In genomic region chr12:93841671-93842070, GRCh38 we compare ENCODE assay signal across 17 cellular contexts.
DNase-seq lines count a peak whose midpoint lies in the region; ATAC-seq and TF ChIP-seq lines count a peak whose summit lies in the region.
"Had no signal": no experiment of that assay in that cellular context is flagged by ENCODE, and none has a peak within 500 bp of the region (broad histone marks: within the 10 kb centered on the region; RNA-seq: fewer than 3 reads in every experiment).

No MANE protein-coding gene starts in this region.

- 95% methylated on average over 8 of the region's 8 CpGs for WGBS in esophagus muscularis mucosa

- H3K4me3 ChIP-seq in esophagus muscularis mucosa (no peak overlapping the region), parathyroid adenoma (ENCODE audit: low read depth, low read length) (no peak overlapping the region)
- H3K4me3 ChIP-seq: GM12878, GM23338 had no signal

- DNase-seq in ecto neural progenitor cell (ENCODE audit: low spot score) (peak; percentile 38), esophagus muscularis mucosa (ENCODE audit: extremely low spot score) (peak; percentile 75), left kidney (ENCODE audit: low read depth, low spot score) (peak; percentile 59), G401 (ENCODE audit: low spot score) (no peak)
- DNase-seq in activated CD4-positive, alpha-beta T cell treated with anti-CD3 and anti-CD28 coated beads for 36 hours = no peak
- DNase-seq: Caco-2; CD4-positive, CD25-positive, alpha-beta regulatory T cell; CD8-positive, alpha-beta T cell; DMS153; DND-41; GDM1; H9 had no signal

- peaks cover 7% of the 10 kb centered on the region for H3K36me3 Mint-ChIP-seq in activated CD4-positive, alpha-beta T cell treated with anti-CD3 and anti-CD28 coated beads for 36 hours (ENCODE audit: low read depth)

- ATAC-seq in activated CD4-positive, alpha-beta T cell treated with anti-CD3 and anti-CD28 coated beads for 36 hours = no peak
- ATAC-seq: CD8-positive, alpha-beta T cell; GM12878; GM23338; HCT116 had no signal

- CTCF ChIA-PET in activated CD4-positive, alpha-beta T cell treated with anti-CD3 and anti-CD28 coated beads for 36 hours (lab: Charles Lee) = interaction anchor here (1.1 kb wide), 1 partner anchor 260 kb away, joined by 8 read pairs; no protein-coding TSS in a partner anchor

- peak overlapping the region; percentile 38 for H2AFZ ChIP-seq in parathyroid adenoma
- H2AFZ ChIP-seq: GM23338 had no signal

- H3K27ac Mint-ChIP-seq in activated CD4-positive, alpha-beta T cell treated with anti-CD3 and anti-CD28 coated beads for 36 hours = no peak overlapping the region
- H3K27ac Mint-ChIP-seq: CD8-positive, alpha-beta T cell; GM23338; H9 had no signal

- H3K9ac ChIP-seq in parathyroid adenoma = no peak overlapping the region

- POLR2A ChIA-PET in activated CD4-positive, alpha-beta T cell treated with anti-CD3 and anti-CD28 coated beads for 36 hours (lab: Charles Lee) = interaction anchor here (0.6 kb wide), 1 partner anchor 26 kb away, joined by 3 read pairs; no protein-coding TSS in a partner anchor

- intact Hi-C loops in esophagus muscularis mucosa (cut with DNase I) = loop anchor here (5.0 kb wide), 1 partner anchor 269 kb away; the partner anchor contains the start of gene SOCS2
- intact Hi-C loops in activated CD4-positive, alpha-beta T cell treated with anti-CD3 and anti-CD28 coated beads for 36 hours (cut with DNase I, micrococcal nuclease) = no loop called here

- peaks cover 5% of the 10 kb centered on the region for H3K79me2 ChIP-seq in parathyroid adenoma

- H3K27ac ChIP-seq in esophagus muscularis mucosa (replicated peaks in 1 of 4) (no peak overlapping the region), parathyroid adenoma (no peak overlapping the region)
- H3K27ac ChIP-seq: C4-2B had no signal

- no peaks in the 10 kb centered on the region for H3K36me3 ChIP-seq in esophagus muscularis mucosa
- no peaks in the 10 kb centered on the region for H3K36me3 ChIP-seq in parathyroid adenoma (ENCODE audit: control insufficient read depth, insufficient read depth, low read length)

- peaks cover 0 to 5% (median 0%) of the 10 kb centered on the region in 4 donors for H3K4me1 ChIP-seq in esophagus muscularis mucosa
- peaks cover 18% of the 10 kb centered on the region for H3K4me1 ChIP-seq in parathyroid adenoma
- H3K4me1 ChIP-seq: Caco-2 had no signal

- no peaks in the 10 kb centered on the region for H3K9me3 ChIP-seq in esophagus muscularis mucosa
- no peaks in the 10 kb centered on the region for H3K9me3 ChIP-seq in parathyroid adenoma (ENCODE audit: control insufficient read depth, low read length)
- H3K9me3 ChIP-seq: Caco-2 had no signal

- no peak overlapping the region for H3K4me3 Mint-ChIP-seq in activated CD4-positive, alpha-beta T cell treated with anti-CD3 and anti-CD28 coated beads for 36 hours
- H3K4me3 Mint-ChIP-seq: CD4-positive, CD25-positive, alpha-beta regulatory T cell; CD8-positive, alpha-beta T cell; GM23338; H9 had no signal

- TF ChIP-seq EP300 in esophagus muscularis mucosa (IDR thresholded peaks at IDR 0.05) = no peak

- H3K27me3 ChIP-seq in esophagus muscularis mucosa (no peaks in the 10 kb centered on the region), parathyroid adenoma (ENCODE audit: control insufficient read depth, insufficient read depth, low read length) (no peaks in the 10 kb centered on the region)

- peaks cover 4% of the 10 kb centered on the region for H3K4me1 Mint-ChIP-seq in activated CD4-positive, alpha-beta T cell treated with anti-CD3 and anti-CD28 coated beads for 36 hours

- no peaks in the 10 kb centered on the region for H3K27me3 Mint-ChIP-seq in activated CD4-positive, alpha-beta T cell treated with anti-CD3 and anti-CD28 coated beads for 36 hours
- H3K27me3 Mint-ChIP-seq: CD4-positive, CD25-positive, alpha-beta regulatory T cell had no signal

- no peak overlapping the region for H3K4me2 ChIP-seq in parathyroid adenoma (ENCODE audit: low read length)
- H3K4me2 ChIP-seq: GM23338 had no signal

- TF ChIP-seq POLR2A in esophagus muscularis mucosa (IDR thresholded peaks at IDR 0.05; ENCODE audit: low read depth) = no peak

- in situ Hi-C loops in G401 (cut with HindIII; ENCODE audit: low sequenced_read_pairs) = no loop called here

- TF ChIP-seq CTCF in esophagus muscularis mucosa (IDR thresholded peaks at IDR 0.05) = no peak
- no peak for TF ChIP-seq CTCF in parathyroid adenoma (IDR thresholded peaks at IDR 0.05)

- H3K9me3 Mint-ChIP-seq in activated CD4-positive, alpha-beta T cell treated with anti-CD3 and anti-CD28 coated beads for 36 hours (ENCODE audit: low read depth) = no peaks in the 10 kb centered on the region
- H3K9me3 Mint-ChIP-seq: CD8-positive, alpha-beta T cell; GM23338; H9 had no signal

Comparison
In these comparisons a context has a peak if more than half of its experiments do, and no peak if none do; other contexts are left out.
1. DNase-seq: peak in ecto neural progenitor cell (single experiment), esophagus muscularis mucosa (single experiment) and left kidney (single experiment); none in activated CD4-positive, alpha-beta T cell treated with anti-CD3 and anti-CD28 coated beads for 36 hours (single experiment) and G401 (single experiment).